ENCODE assay signal across 1 cellular context in genomic region chr6:111157412-111157811, GRCh38.
TF ChIP-seq lines count a peak whose summit lies in the region.

No MANE protein-coding gene starts in this region.

TF ChIP-seq in HepG2, 621 proteins besides CTCF, POLR2A, EP300 and RAD21 (continued from another document):
- no peak for TF ChIP-seq ZNF646 (CRISPR knock-in tag; IDR thresholded peaks at IDR 0.05)
- TF ChIP-seq FUBP1 (CRISPR knock-in tag; IDR thresholded peaks at IDR 0.05; ENCODE audit: borderline replicate concordance) = no peak
